ENCODE assay signal across 10 cellular contexts in genomic region chr21:14479387-14479786, GRCh38.
"Had no signal": no experiment of that assay in that cellular context is flagged by ENCODE, and none has a peak within 500 bp of the region (broad histone marks: within the 10 kb centered on the region; RNA-seq: fewer than 3 reads in every experiment).

No MANE protein-coding gene starts in this region.

- H3K27me3 ChIP-seq: cardiac muscle cell, gastroesophageal sphincter, thyroid gland had no signal

- H3K9ac ChIP-seq: SK-N-SH had no signal

- ATAC-seq: gastroesophageal sphincter, Right ventricle myocardium inferior, sciatic nerve had no signal

- DNase-seq: activated CD4-positive, alpha-beta T cell treated with anti-CD3 and anti-CD28 coated beads, Interleukin-2, amount 50 U/mL, for 4 hours; occipital lobe; SK-N-SH; stimulated activated CD4-positive, alpha-beta T cell treated with anti-CD3 and anti-CD28 coated beads, Interleukin-2, amount 100 ng/mL, for 24 hours; thyroid gland had no signal

- H3K4me3 ChIP-seq: cardiac muscle cell, gastroesophageal sphincter, prostate gland, thyroid gland had no signal

- H3K9me3 ChIP-seq: gastroesophageal sphincter, prostate gland, SK-N-SH, thyroid gland had no signal

- H3K27ac ChIP-seq: cardiac muscle cell, gastroesophageal sphincter, prostate gland, thyroid gland had no signal

- H3K4me2 ChIP-seq: SK-N-SH had no signal

- H3K36me3 ChIP-seq: cardiac muscle cell, gastroesophageal sphincter, prostate gland, thyroid gland had no signal

- H3K4me1 ChIP-seq: prostate gland, thyroid gland had no signal
